29 cellular contexts compared by ENCODE assay signal in genomic region chr9:9231946-9232345, GRCh38.
"Had no signal": no experiment of that assay in that cellular context is flagged by ENCODE, and none has a peak within 500 bp of the region (broad histone marks: within the 10 kb centered on the region; RNA-seq: fewer than 3 reads in every experiment).

No MANE protein-coding gene starts in this region.

- H3K4me3 ChIP-seq: ovary, psoas muscle, skin epidermis, smooth muscle cell, spleen, suprapubic skin, testis, tibial artery, transverse colon, upper lobe of right lung, uterus had no signal

- H3K27me3 ChIP-seq: ovary, spleen, suprapubic skin, testis, tibial artery, transverse colon, upper lobe of right lung, uterus had no signal

- H3K9ac ChIP-seq: parathyroid adenoma had no signal

- H2AFZ ChIP-seq: parathyroid adenoma had no signal

- H3K4me2 ChIP-seq: smooth muscle cell had no signal

- H3K9me3 ChIP-seq: ovary, psoas muscle, testis, transverse colon, upper lobe of right lung, uterus had no signal

- ATAC-seq: naive thymus-derived CD8-positive, alpha-beta T cell; natural killer cell treated with Interleukin-12 subunit alpha and Interleukin-12 subunit beta and Interleukin-15 and Interleukin-18, amount 100 ng/mL, for 72 hours; psoas muscle; right cardiac atrium; sciatic nerve; stimulated activated memory B cell treated with anti-CD40 and anti-IgM and Interleukin-4, amounts not matched to agents 10 μg/mL and 1 μg/mL and 100 μg/mL, for 72 hours; stimulated activated naive CD8-positive, alpha-beta T cell treated with anti-CD3 and anti-CD28 coated beads, Interleukin-15, amount 100 ng/mL, for 72 hours; stimulated activated naive CD8-positive, alpha-beta T cell treated with anti-CD3 and anti-CD28 coated beads, Interleukin-15, Interleukin-2, amounts not matched to agents 100 U/mL and 50 U/mL, for 24 hours; upper lobe of right lung had no signal

- H3K36me3 ChIP-seq: ovary, spleen, suprapubic skin, tibial artery, transverse colon, upper lobe of right lung, uterus had no signal

- DNase-seq: naive thymus-derived CD8-positive, alpha-beta T cell; nephron progenitor cell; occipital lobe; ovary; posterior cingulate gyrus; psoas muscle; right cardiac atrium; spleen; stimulated activated CD4-positive, alpha-beta T cell treated with anti-CD3 and anti-CD28 coated beads, Interleukin-12 subunit alpha, Interleukin-12 subunit beta, amount 100 ng/mL, for 4 hours; stimulated activated CD4-positive, alpha-beta T cell treated with anti-CD3 and anti-CD28 coated beads, Interleukin-1b, Interleukin-23, amount 100 ng/mL, for 48 hours; stimulated activated CD4-positive, alpha-beta T cell treated with anti-CD3 and anti-CD28 coated beads, Interleukin-4, amount 100 ng/mL, for 1 hour; stimulated activated CD4-positive, alpha-beta T cell treated with anti-CD3 and anti-CD28 coated beads, Interleukin-4, amount 100 ng/mL, for 4 hours; stimulated activated CD8-positive, alpha-beta memory T cell treated with anti-CD3 and anti-CD28 coated beads, Interleukin-4, amount 100 ng/mL, for 48 hours; stimulated activated naive CD4-positive, alpha-beta T cell; stimulated activated naive CD8-positive, alpha-beta T cell treated with anti-CD3 and anti-CD28 coated beads, Interleukin-15, amount 100 ng/mL, for 72 hours; stimulated activated naive CD8-positive, alpha-beta T cell treated with anti-CD3 and anti-CD28 coated beads, Interleukin-15, Interleukin-2, amounts not matched to agents 100 U/mL and 50 U/mL, for 24 hours; substantia nigra; testis; tibial artery; transverse colon; upper lobe of right lung; uterus had no signal

- H3K79me2 ChIP-seq: parathyroid adenoma had no signal

- H3K27ac ChIP-seq: ovary, parathyroid adenoma, psoas muscle, skin epidermis, spleen, suprapubic skin, testis, tibial artery, transverse colon, upper lobe of right lung, uterus had no signal

- H3K4me1 ChIP-seq: parathyroid adenoma, psoas muscle, spleen, suprapubic skin, testis, tibial artery, transverse colon, upper lobe of right lung, uterus had no signal
